9 cellular contexts compared by ENCODE assay signal in the genomic region with DNA sequence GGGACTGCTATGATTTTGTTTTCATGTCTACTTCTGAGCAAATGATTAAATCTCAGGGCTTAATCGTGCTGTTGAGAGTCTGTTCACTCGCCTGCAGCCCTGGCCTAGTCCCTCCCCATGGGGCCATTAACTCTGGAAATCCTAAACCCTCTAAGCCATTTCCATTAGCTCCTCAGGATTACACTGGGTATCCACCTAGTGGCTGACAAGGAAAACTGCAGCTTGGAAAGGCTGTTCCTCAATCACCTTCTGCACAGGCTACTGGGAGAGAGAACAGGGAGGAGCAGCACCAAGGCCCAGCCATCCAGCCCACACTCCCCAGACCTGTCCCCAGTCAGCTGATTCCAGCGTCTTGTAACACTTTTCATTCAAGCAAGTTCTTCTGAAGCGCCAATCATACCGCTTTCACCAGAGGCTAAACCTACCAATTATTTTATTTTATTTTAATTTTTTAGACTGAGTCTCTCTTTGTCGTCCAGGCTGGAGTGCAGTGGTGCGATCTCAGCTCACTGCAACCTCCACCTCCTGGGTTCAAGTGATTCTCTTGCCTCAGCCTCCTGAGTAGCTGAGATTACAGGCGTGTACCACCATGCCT. TPM values are rescaled to one million over a fixed set of nuclear protein-coding genes. Genes with fewer than 3 reads are reported as not detected.
DNase-seq lines count a peak whose midpoint lies in the region; ATAC-seq, FAIRE-seq and TF ChIP-seq lines count a peak whose summit lies in the region.
"Had no signal": no experiment of that assay in that cellular context is flagged by ENCODE, and none has a peak within 500 bp of the region (broad histone marks: within the 10 kb centered on the region; RNA-seq: fewer than 3 reads in every experiment).

No MANE protein-coding gene starts in this region.

- peaks cover 29% of the 10 kb centered on the region for H3K27me3 Mint-ChIP-seq in chondrocyte (ENCODE audit: low read depth)

- no peaks in the 10 kb centered on the region for H3K9me3 Mint-ChIP-seq in chondrocyte (ENCODE audit: low read depth)

- peak; percentile 79 for TF ChIP-seq CTCF in chondrocyte (IDR thresholded peaks at IDR 0.05)
- peak; percentile 63 to 69 (median 64) for TF ChIP-seq CTCF in right lobe of liver (IDR thresholded peaks at IDR 0.05)

- H3K4me3 ChIP-seq in right lobe of liver, result no peak overlapping the region

- H3K4me3 Mint-ChIP-seq in chondrocyte (ENCODE audit: unreplicated experiment), result no peak overlapping the region

- TF ChIP-seq POLR2A in right lobe of liver (IDR thresholded peaks at IDR 0.05), result no peak

- H3K36me3 ChIP-seq in right lobe of liver, result no peaks in the 10 kb centered on the region

- H3K4me1 ChIP-seq in right lobe of liver, result no peaks in the 10 kb centered on the region

- no peak overlapping the region for H3K27ac ChIP-seq in right lobe of liver

- no peak for FAIRE-seq in urothelium cell line (lab: Jason Lieb, UNC)
- FAIRE-seq: endometrium had no signal

- WGBS in right lobe of liver (ENCODE audit: insufficient coverage, low coverage, low lambda C conversion rate, missing lambda C conversion rate), result 51% methylated on average over 8 of the region's 8 CpGs

- intact Hi-C loops in right lobe of liver (cut with DNase I), result loop anchor here in 1 of 2 donors (5.0 kb wide), 1 partner anchor 71 kb away; no protein-coding TSS in a partner anchor

- peak; percentile 56 for ATAC-seq in GM21737 (IDR thresholded peaks at IDR 0.05; ENCODE audit: unreplicated experiment)
- ATAC-seq in right lobe of liver, result peak; percentile 85 to 92 (median 90)

- no peaks in the 10 kb centered on the region for H3K4me1 Mint-ChIP-seq in chondrocyte (ENCODE audit: low read depth)

- peak; percentile 7 to 13 for DNase-seq in activated CD4-positive, alpha-beta T cell treated with anti-CD3 and anti-CD28 coated beads for 4 hours
- no peak for DNase-seq in activated CD4-positive, alpha-beta T cell treated with anti-CD3 and anti-CD28 coated beads, Interleukin-2, amount 50 U/mL, for 1 hour
- DNase-seq in M059J (ENCODE audit: low read depth), result peak; percentile 41
- DNase-seq in RKO (ENCODE audit: low spot score), result peak; percentile 73
- DNase-seq in chondrocyte (ENCODE audit: low spot score), result no peak
- no peak for DNase-seq in right lobe of liver
- DNase-seq in urothelium cell line (ENCODE audit: low spot score), result peak; percentile 74

- H3K27ac Mint-ChIP-seq in chondrocyte (ENCODE audit: unreplicated experiment), result no peak overlapping the region

- H3K27me3 ChIP-seq in right lobe of liver, result no peaks in the 10 kb centered on the region

- H3K36me3 Mint-ChIP-seq in chondrocyte (ENCODE audit: low read depth), result no peaks in the 10 kb centered on the region

- H3K9me3 ChIP-seq in right lobe of liver, result no peaks in the 10 kb centered on the region

RNA-seq across cellular contexts. Expression of a gene that starts 48.7 kb away (rescaled TPM):
- not detected in 2 replicates for total RNA-seq in M059J (2014; rRNA removed; shearing (Covaris generic))
- total RNA-seq in chondrocyte, result not detected in 3 replicates
- not detected for total RNA-seq in right lobe of liver

RNA-seq across cellular contexts. Expression of a gene that starts 57.7 kb away (rescaled TPM):
- not detected in 2 replicates for total RNA-seq in M059J (2014; rRNA removed; shearing (Covaris generic))
- not detected in 3 replicates for total RNA-seq in chondrocyte
- total RNA-seq in right lobe of liver, result not detected

Comparison
In these comparisons a context has a peak if more than half of its experiments do, and no peak if none do; other contexts are left out.
1. DNase-seq: peak in activated CD4-positive, alpha-beta T cell treated with anti-CD3 and anti-CD28 coated beads for 4 hours (2 of 2), M059J (single experiment), RKO (single experiment) and urothelium cell line (single experiment); none in activated CD4-positive, alpha-beta T cell treated with anti-CD3 and anti-CD28 coated beads, Interleukin-2, amount 50 U/mL, for 1 hour (single experiment), chondrocyte (single experiment) and right lobe of liver (0 of 3).